Comparison of ENCODE assay signal across 15 cellular contexts in genomic region chr2:74383254-74383653, GRCh38. TPM values are rescaled to one million over a fixed set of nuclear protein-coding genes. Genes with fewer than 3 reads are reported as not detected.
A peak's percentile ranks its signal among the peaks of the same experiment; 100 is the strongest.
DNase-seq lines count a peak whose midpoint lies in the region; ATAC-seq, FAIRE-seq and TF ChIP-seq lines count a peak whose summit lies in the region.
"Had no signal": no experiment of that assay in that cellular context is flagged by ENCODE, and none has a peak within 500 bp of the region (broad histone marks: within the 10 kb centered on the region; RNA-seq: fewer than 3 reads in every experiment).

No MANE protein-coding gene starts in this region.

- H3K4me2 ChIP-seq in A549 (peak overlapping the region; percentile 6; the same call in 1 of the 3 replicates), Karpas-422 (ENCODE audit: low read depth, low read length, poor library complexity, severe bottlenecking) (no peak overlapping the region)

- WGBS in A549 (ENCODE audit: missing lambda C conversion rate) = 5% methylated on average over 1 of the region's 1 CpG

- ATAC-seq in A549 (no peak), lower lobe of right lung (peak; percentile 77 to 89), HG03039 (IDR thresholded peaks at IDR 0.05; ENCODE audit: unreplicated experiment) (no peak)

- no peak for TF ChIP-seq POLR2A in A549 (IDR thresholded peaks at IDR 0.05; ENCODE audit: low read length)

- H3K4me3 ChIP-seq in A549 (no peak overlapping the region), MG63 (no peak overlapping the region), dorsolateral prefrontal cortex (no peak overlapping the region), lower lobe of right lung (no peak overlapping the region), Karpas-422 (ENCODE audit: low read length) (no peak overlapping the region), BE2C (ENCODE audit: low read depth, low read length) (no peak overlapping the region)

- no peak for TF ChIP-seq RAD21 in A549 (conservative IDR thresholded peaks at IDR 0.05 in 1 of 2, IDR thresholded peaks at IDR 0.05 in 1 of 2)

- intact Hi-C loops in dorsolateral prefrontal cortex (cut with DNase I) (loop anchor here in 1 of 2 donors (10.0 kb wide), 1 partner anchor 128 kb away; no protein-coding TSS in a partner anchor), lower lobe of right lung (cut with DNase I) (no loop called here)

- no peak overlapping the region for H3K9ac ChIP-seq in Karpas-422 (ENCODE audit: low read length)

- no peak for FAIRE-seq in A549 (lab: Jason Lieb, UNC)

- no peak overlapping the region for H2AFZ ChIP-seq in Karpas-422 (ENCODE audit: low read length)

- H4K20me1 ChIP-seq in Karpas-422 (ENCODE audit: insufficient read depth, low read depth, low read length) = peaks cover 3% of the 10 kb centered on the region; the same call in 1 of the 2 replicates

- CTCF ChIA-PET in A549 (lab: Yijun Ruan, JAX) = interaction anchor here (1.4 to 2.5 kb wide), 5 partner anchors 8 to 134 kb away, joined by 3 to 18 read pairs (median 8); partner anchors contain the start of genes C2orf81 and WDR54

- DNase-seq in A549 (ENCODE audit: low read depth in 1 of 2, low spot score in 1 of 2) = no peak
- peak; percentile 11 for DNase-seq in MG63
- no peak for DNase-seq in dorsolateral prefrontal cortex
- DNase-seq in lower lobe of right lung = no peak
- DNase-seq in medulla oblongata (ENCODE audit: extremely low spot score) = no peak
- DNase-seq in Karpas-422 = no peak
- DNase-seq in BE2C = no peak
- DNase-seq: activated CD4-positive, alpha-beta T cell treated with anti-CD3 and anti-CD28 coated beads, Interleukin-2, amount 10 ng/mL, durations not matched to agents 24 days and 14 days; activated naive CD4-positive, alpha-beta T cell treated with Interleukin-2 at 50 U/mL for 16 hours; endodermal cell; GF-D8; NCI-H526 treated with DMSO at 0.1 percent for 48 hours; stimulated activated naive CD4-positive, alpha-beta T cell had no signal

- H3K27me3 ChIP-seq in MG63 (no peaks in the 10 kb centered on the region), dorsolateral prefrontal cortex (no peaks in the 10 kb centered on the region), lower lobe of right lung (ENCODE audit: low read depth) (no peaks in the 10 kb centered on the region), Karpas-422 (ENCODE audit: low read length) (no peaks in the 10 kb centered on the region), BE2C (no peaks in the 10 kb centered on the region)

- POLR2A ChIA-PET in A549 (lab: Yijun Ruan, JAX) = no interaction called here

- no peaks in the 10 kb centered on the region for H3K9me2 ChIP-seq in Karpas-422 (replicated peaks; ENCODE audit: insufficient read depth, low read length)

- TF ChIP-seq CTCF in A549 (IDR thresholded peaks at IDR 0.05) (no peak), dorsolateral prefrontal cortex (IDR thresholded peaks at IDR 0.05 in 54 of 56, conservative IDR thresholded peaks at IDR 0.05 in 2 of 56; ENCODE audit: low read depth in 1 of 56, partially characterized antibody in 56 of 56) (no peak), lower lobe of right lung (IDR thresholded peaks at IDR 0.05) (no peak), BE2C (IDR thresholded peaks at IDR 0.05; ENCODE audit: low read depth, low read length) (no peak)

- no peak for TF ChIP-seq EP300 in A549 (IDR thresholded peaks at IDR 0.05)

- H3K36me3 ChIP-seq in MG63 (peaks cover 10% of the 10 kb centered on the region), lower lobe of right lung (peaks cover 9% of the 10 kb centered on the region), Karpas-422 (ENCODE audit: insufficient read depth, low read length) (peaks cover 14% of the 10 kb centered on the region; the same call in 1 of the 2 replicates), BE2C (no peaks in the 10 kb centered on the region)

- H3K27ac ChIP-seq in A549 (no peak overlapping the region), dorsolateral prefrontal cortex (peak overlapping the region in 44 of 59 donors; percentile 1 to 97 (median 64)), lower lobe of right lung (peak overlapping the region; percentile 44), Karpas-422 (ENCODE audit: low read length) (no peak overlapping the region)

- peaks cover 93% of the 10 kb centered on the region for H3K79me2 ChIP-seq in Karpas-422 (ENCODE audit: low read length)

- H3K9me3 ChIP-seq in A549 (no peaks in the 10 kb centered on the region), MG63 (no peaks in the 10 kb centered on the region), lower lobe of right lung (no peaks in the 10 kb centered on the region), Karpas-422 (ENCODE audit: low read length) (no peaks in the 10 kb centered on the region), BE2C (no peaks in the 10 kb centered on the region)

- H3K4me1 ChIP-seq in A549 = peaks cover 21% of the 10 kb centered on the region; the same call in 2 of the 3 replicates
- peaks cover 67% of the 10 kb centered on the region for H3K4me1 ChIP-seq in lower lobe of right lung
- H3K4me1 ChIP-seq in Karpas-422 (ENCODE audit: low read length) = peaks cover 9% of the 10 kb centered on the region; the same call in 1 of the 2 replicates
- H3K4me1 ChIP-seq in BE2C = no peaks in the 10 kb centered on the region

TF ChIP-seq in A549, 52 proteins besides CTCF, POLR2A, EP300 and RAD21 (continues in another document):
- TF ChIP-seq CBX2 (IDR thresholded peaks at IDR 0.05; ENCODE audit: borderline replicate concordance, low read depth) = no peak

RNA-seq across cellular contexts. Expression of gene DCTN1, which starts 3.1 kb away (rescaled TPM):
- polyA plus RNA-seq in A549 (2011; rRNA removed) (95.1 and 99.1 TPM in 2 replicates), A549 (2017; fragmentation: RNase III; extraction: RNeasy Plus Mini Kit Qiagen cat#74134 plus additional on column Dnase treatment) (104 to 107 TPM (median 106 TPM) in 3 replicates)
- 104 and 126 TPM in 2 replicates for polyA plus RNA-seq in A549 (2012; cell fraction: cytosol; rRNA removed)
- 208 and 237 TPM in 2 replicates for polyA plus RNA-seq in A549 (2012; cell fraction: nucleus; rRNA removed)
- polyA minus RNA-seq in A549 (2011; rRNA and poly(A)+ RNA removed) = 225 and 253 TPM in 2 replicates
- 99.3 and 150 TPM in 2 replicates for total RNA-seq in MG63 (2014; rRNA removed; shearing (Covaris generic); ENCODE audit: low replicate concordance)
- total RNA-seq in dorsolateral prefrontal cortex (100 to 1,000 TPM; 269 to 525 (median 395) TPM), lower lobe of right lung (142 TPM)
- 95.0 and 96.4 TPM in 2 replicates for total RNA-seq in Karpas-422 (2014; rRNA removed; shearing (Covaris generic); ENCODE audit: low replicate concordance)
- polyA plus RNA-seq in BE2C (2012; ENCODE audit: insufficient read depth, insufficient read length, low read depth) = 137 TPM

RNA-seq across cellular contexts. Expression of gene C2orf81, which starts 38.2 kb away (rescaled TPM):
- polyA plus RNA-seq in A549 (2011; rRNA removed) (0.88 and 1.6 TPM in 2 replicates), A549 (2017; fragmentation: RNase III; extraction: RNeasy Plus Mini Kit Qiagen cat#74134 plus additional on column Dnase treatment) (1.9 to 2.4 TPM (median 2.0 TPM) in 3 replicates)
- 1.5 and 2.1 TPM in 2 replicates for polyA plus RNA-seq in A549 (2012; cell fraction: cytosol; rRNA removed)
- polyA plus RNA-seq in A549 (2012; cell fraction: nucleus; rRNA removed) = 2.6 and 2.8 TPM in 2 replicates
- 0.87 and 1.4 TPM in 2 replicates for polyA minus RNA-seq in A549 (2011; rRNA and poly(A)+ RNA removed)
- total RNA-seq in MG63 (2014; rRNA removed; shearing (Covaris generic); ENCODE audit: low replicate concordance) = not detected in 2 replicates
- total RNA-seq in dorsolateral prefrontal cortex (1 to 10 TPM; 2.6 to 9.8 (median 5.6) TPM), lower lobe of right lung (10.0 TPM)
- 3.8 and 7.6 TPM in 2 replicates for total RNA-seq in Karpas-422 (2014; rRNA removed; shearing (Covaris generic); ENCODE audit: low replicate concordance)
- 6.6 TPM for polyA plus RNA-seq in BE2C (2012; ENCODE audit: insufficient read depth, insufficient read length, low read depth)

RNA-seq across cellular contexts. Expression of gene WDR54, which starts 38.3 kb away (rescaled TPM):
- polyA plus RNA-seq in A549 (2011; rRNA removed) (47.4 and 59.1 TPM in 2 replicates), A549 (2017; fragmentation: RNase III; extraction: RNeasy Plus Mini Kit Qiagen cat#74134 plus additional on column Dnase treatment) (59.4 to 68.5 TPM (median 62.5 TPM) in 3 replicates)
- polyA plus RNA-seq in A549 (2012; cell fraction: cytosol; rRNA removed) = 115 and 130 TPM in 2 replicates
- polyA plus RNA-seq in A549 (2012; cell fraction: nucleus; rRNA removed) = 140 and 198 TPM in 2 replicates
- polyA minus RNA-seq in A549 (2011; rRNA and poly(A)+ RNA removed) = 120 and 127 TPM in 2 replicates
- 25.3 and 26.9 TPM in 2 replicates for total RNA-seq in MG63 (2014; rRNA removed; shearing (Covaris generic); ENCODE audit: low replicate concordance)
- total RNA-seq in dorsolateral prefrontal cortex (10 to 100 TPM in 119 of 120 experiments, 1 to 10 TPM in 1; 9.3 to 42.7 (median 26.3) TPM), lower lobe of right lung (14.5 TPM)
- 130 and 239 TPM in 2 replicates for total RNA-seq in Karpas-422 (2014; rRNA removed; shearing (Covaris generic); ENCODE audit: low replicate concordance)
- polyA plus RNA-seq in BE2C (2012; ENCODE audit: insufficient read depth, insufficient read length, low read depth) = 72.7 TPM

RNA-seq across cellular contexts. Expression of gene SLC4A5, which starts 40.0 kb away (rescaled TPM):
- polyA plus RNA-seq in A549 (2011; rRNA removed) (1.1 and 1.3 TPM in 2 replicates), A549 (2017; fragmentation: RNase III; extraction: RNeasy Plus Mini Kit Qiagen cat#74134 plus additional on column Dnase treatment) (0.38 to 0.63 TPM (median 0.50 TPM) in 3 replicates)
- polyA plus RNA-seq in A549 (2012; cell fraction: cytosol; rRNA removed) = 0.04 and 0.18 TPM in 2 replicates
- 0.62 and 0.70 TPM in 2 replicates for polyA plus RNA-seq in A549 (2012; cell fraction: nucleus; rRNA removed)
- polyA minus RNA-seq in A549 (2011; rRNA and poly(A)+ RNA removed) = 1.2 and 1.3 TPM in 2 replicates
- under 0.01 TPM in 1 of 2 replicates, not detected in the other for total RNA-seq in MG63 (2014; rRNA removed; shearing (Covaris generic); ENCODE audit: low replicate concordance)
- total RNA-seq in dorsolateral prefrontal cortex (10 to 100 TPM in 53 of 120 experiments, 1 to 10 TPM in 67; 1.6 to 26.1 (median 9.6) TPM), lower lobe of right lung (4.2 TPM)
- total RNA-seq in Karpas-422 (2014; rRNA removed; shearing (Covaris generic); ENCODE audit: low replicate concordance) = 0.65 and 3.2 TPM in 2 replicates
- polyA plus RNA-seq in BE2C (2012; ENCODE audit: insufficient read depth, insufficient read length, low read depth) = 1.0 TPM
- total RNA-seq: HT1080 had no signal

RNA-seq across cellular contexts. Expression of gene RTKN, which starts 58.5 kb away (rescaled TPM):
- 15.1 and 15.9 TPM in 2 replicates for polyA plus RNA-seq in A549 (2011; rRNA removed)
- polyA plus RNA-seq in A549 (2012; cell fraction: cytosol; rRNA removed) = 19.6 and 25.6 TPM in 2 replicates
- 55.8 and 59.5 TPM in 2 replicates for polyA plus RNA-seq in A549 (2012; cell fraction: nucleus; rRNA removed)
- polyA plus RNA-seq in A549 (2017; fragmentation: RNase III; extraction: RNeasy Plus Mini Kit Qiagen cat#74134 plus additional on column Dnase treatment) = 15.6 to 21.2 TPM (median 20.1 TPM) in 3 replicates
- 18.9 and 19.5 TPM in 2 replicates for polyA minus RNA-seq in A549 (2011; rRNA and poly(A)+ RNA removed)
- 8.8 and 12.7 TPM in 2 replicates for total RNA-seq in MG63 (2014; rRNA removed; shearing (Covaris generic); ENCODE audit: low replicate concordance)
- 100 to 1,000 TPM in 39 of 120 experiments, 10 to 100 TPM in 81; 17.0 to 289 (median 84.0) TPM for total RNA-seq in dorsolateral prefrontal cortex
- 27.5 TPM for total RNA-seq in lower lobe of right lung
- total RNA-seq in Karpas-422 (2014; rRNA removed; shearing (Covaris generic); ENCODE audit: low replicate concordance) = 28.1 and 31.5 TPM in 2 replicates
- polyA plus RNA-seq in BE2C (2012; ENCODE audit: insufficient read depth, insufficient read length, low read depth) = 12.9 TPM

Comparison
In these comparisons a context has a peak if more than half of its experiments do, and no peak if none do; other contexts are left out.
1. ATAC-seq: peak in lower lobe of right lung (2 of 2); none in A549 (0 of 2) and HG03039 (single experiment).
2. H3K27ac ChIP-seq: peak in dorsolateral prefrontal cortex (44 of 59) and lower lobe of right lung (single experiment); none in A549 (0 of 2) and Karpas-422 (single experiment).